ENCODE assay signal across 7 cellular contexts in genomic region chr14:93206793-93207467, GRCh38. TPM values are rescaled to one million over a fixed set of nuclear protein-coding genes. Genes with fewer than 3 reads are reported as not detected.
DNase-seq lines count a peak whose midpoint lies in the region; ATAC-seq, FAIRE-seq and TF ChIP-seq lines count a peak whose summit lies in the region.

Gene GON7, minus strand, starts transcription at chr14:93207065. Its CDS starts 28 bp downstream, at chr14:93207037.
Gene UBR7, plus strand, starts transcription at chr14:93207256. Its CDS starts 36 bp downstream, at chr14:93207292.

- TF ChIP-seq CTCF in astrocyte of the cerebellum (IDR thresholded peaks at IDR 0.05; ENCODE audit: low read depth, low read length, missing control alignments), result peak; percentile 38

- H3K4me3 ChIP-seq in astrocyte of the cerebellum (ENCODE audit: low read depth, low read length), result peak within 1 kb of the TSS; percentile 95

- ATAC-seq in HG02981 (IDR thresholded peaks at IDR 0.05; ENCODE audit: unreplicated experiment), result peak; percentile 83

- DNase-seq in GM18507 (ENCODE audit: extremely low spot score, insufficient read length, low read depth) (peak; percentile 86), NCI-H2029 treated with DMSO at 0.1 percent for 48 hours (lab: John Stamatoyannopoulos, UW) (peak; percentile 68), T-helper 9 cell (peak; percentile 81), astrocyte of the cerebellum (ENCODE audit: low read depth) (peak; percentile 91), hepatic stellate cell (ENCODE audit: low spot score) (peak; percentile 94), renal cortical epithelial cell (ENCODE audit: low read depth) (peak; percentile 94)

- FAIRE-seq in GM18507 (lab: Jason Lieb, UNC), result peak; percentile 97

- in situ Hi-C loops in astrocyte of the cerebellum (cut with HindIII; ENCODE audit: low sequenced_read_pairs), result no loop called here

RNA-seq across cellular contexts. Expression of gene GON7, which starts in this region (rescaled TPM):
- 22.9 and 28.4 TPM in 2 replicates for total RNA-seq in renal cortical epithelial cell

RNA-seq across cellular contexts. Expression of gene UBR7, which starts in this region (rescaled TPM):
- 14.8 and 26.5 TPM in 2 replicates for total RNA-seq in renal cortical epithelial cell

Comparison
In these comparisons a context has a peak if more than half of its experiments do, and no peak if none do; other contexts are left out.
1. Peak in every context shown above with its lines: DNase-seq, ATAC-seq and H3K4me3 ChIP-seq.